34 cellular contexts compared by ENCODE assay signal in genomic region chr5:6505415-6505763, GRCh38. TPM values are rescaled to one million over a fixed set of nuclear protein-coding genes. Genes with fewer than 3 reads are reported as not detected.
"Had no signal": no experiment of that assay in that cellular context is flagged by ENCODE, and none has a peak within 500 bp of the region (broad histone marks: within the 10 kb centered on the region; RNA-seq: fewer than 3 reads in every experiment).

No MANE protein-coding gene starts in this region.

- H3K4me3 ChIP-seq: adrenal gland, body of pancreas, ovary, prostate gland, skin epidermis, thoracic aorta, uterus had no signal

- H3K4me1 Mint-ChIP-seq: activated CD4-positive, alpha-beta T cell treated with anti-CD3 and anti-CD28 coated beads for 36 hours; activated naive CD8-positive, alpha-beta T cell treated with anti-CD3 and anti-CD28 coated beads for 36 hours; stimulated activated effector memory CD8-positive, alpha-beta T cell treated with anti-CD3 and anti-CD28 coated beads, Interleukin-12 subunit alpha, Interleukin-12 subunit beta, amount 100 ng/mL, for 72 hours had no signal

- H3K36me3 ChIP-seq: adrenal gland, ovary, prostate gland, thoracic aorta, uterus had no signal

- H3K4me3 Mint-ChIP-seq: activated CD4-positive, alpha-beta T cell treated with anti-CD3 and anti-CD28 coated beads for 36 hours; activated naive CD4-positive, alpha-beta T cell treated with anti-CD3 and anti-CD28 coated beads for 36 hours; activated naive CD8-positive, alpha-beta T cell treated with anti-CD3 and anti-CD28 coated beads for 36 hours; activated T-helper 1 cell treated with anti-CD3 and anti-CD28 coated beads, Interleukin-12 subunit alpha, Interleukin-12 subunit beta, Interleukin-2, Interleukin-4 antibody, amounts not matched to agents 30 ng/mL and 10 ng/mL and 1 ng/mL, durations not matched to agents 14 hours and 24 hours and 36 hours; naive thymus-derived CD4-positive, alpha-beta T cell; stimulated activated effector memory CD8-positive, alpha-beta T cell treated with anti-CD3 and anti-CD28 coated beads, Interleukin-12 subunit alpha, Interleukin-12 subunit beta, amount 100 ng/mL, for 72 hours; stimulated activated naive CD8-positive, alpha-beta T cell treated with anti-CD3 and anti-CD28 coated beads, Interleukin-15, Interleukin-2, amounts not matched to agents 100 ng/mL and 50 ng/mL, for 24 hours; T-helper 2 cell treated with Interferon-gamma antibody and Interleukin-4, amounts not matched to agents 5 μg/mL and 100 μg/mL, for 36 hours had no signal

- H3K27ac Mint-ChIP-seq: activated CD4-positive, alpha-beta T cell treated with anti-CD3 and anti-CD28 coated beads for 36 hours; activated naive CD4-positive, alpha-beta T cell treated with anti-CD3 and anti-CD28 coated beads for 36 hours; activated naive CD8-positive, alpha-beta T cell treated with anti-CD3 and anti-CD28 coated beads for 36 hours; activated T-helper 1 cell treated with anti-CD3 and anti-CD28 coated beads, Interleukin-12 subunit alpha, Interleukin-12 subunit beta, Interleukin-2, Interleukin-4 antibody, amounts not matched to agents 30 ng/mL and 10 ng/mL and 1 ng/mL, durations not matched to agents 14 hours and 24 hours and 36 hours; stimulated activated effector memory CD8-positive, alpha-beta T cell treated with anti-CD3 and anti-CD28 coated beads, Interleukin-12 subunit alpha, Interleukin-12 subunit beta, amount 100 ng/mL, for 72 hours; stimulated activated naive CD8-positive, alpha-beta T cell treated with anti-CD3 and anti-CD28 coated beads, Interleukin-15, Interleukin-2, amounts not matched to agents 100 ng/mL and 50 ng/mL, for 24 hours; T-helper 2 cell treated with Interferon-gamma antibody and Interleukin-4, amounts not matched to agents 5 μg/mL and 100 μg/mL, for 36 hours had no signal

- H3K9me3 Mint-ChIP-seq: activated naive CD8-positive, alpha-beta T cell treated with anti-CD3 and anti-CD28 coated beads for 36 hours; activated T-helper 1 cell treated with anti-CD3 and anti-CD28 coated beads, Interleukin-12 subunit alpha, Interleukin-12 subunit beta, Interleukin-2, Interleukin-4 antibody, amounts not matched to agents 30 ng/mL and 10 ng/mL and 1 ng/mL, durations not matched to agents 14 hours and 24 hours and 36 hours; stimulated activated effector memory CD8-positive, alpha-beta T cell treated with anti-CD3 and anti-CD28 coated beads, Interleukin-12 subunit alpha, Interleukin-12 subunit beta, amount 100 ng/mL, for 72 hours; stimulated activated naive CD8-positive, alpha-beta T cell treated with anti-CD3 and anti-CD28 coated beads, Interleukin-15, Interleukin-2, amounts not matched to agents 100 ng/mL and 50 ng/mL, for 24 hours had no signal

- H3K36me3 Mint-ChIP-seq: activated naive CD8-positive, alpha-beta T cell treated with anti-CD3 and anti-CD28 coated beads for 36 hours had no signal

- H3K4me1 ChIP-seq: adrenal gland, body of pancreas, prostate gland, uterus had no signal

- FAIRE-seq: colon, endometrium, frontal cortex, keratinocyte had no signal

- DNase-seq: activated CD4-positive, alpha-beta T cell treated with anti-CD3 and anti-CD28 coated beads for 36 hours; activated CD4-positive, alpha-beta T cell treated with anti-CD3 and anti-CD28 coated beads, Interleukin-2, amount 50 U/mL, for 4 hours; activated CD4-positive, CD25-positive, alpha-beta regulatory T cell; activated CD8-positive, alpha-beta memory T cell treated with anti-CD3 and anti-CD28 coated beads for 24 hours; activated effector memory CD4-positive, alpha-beta T cell treated with anti-CD3 and anti-CD28 coated beads, Interleukin-2, amount 50 U/mL, for 16 hours; activated naive CD4-positive, alpha-beta T cell treated with anti-CD3 and anti-CD28 coated beads for 36 hours; activated naive CD8-positive, alpha-beta T cell treated with anti-CD3 and anti-CD28 coated beads for 36 hours; aorta; dermis blood vessel endothelial cell; effector CD4-positive, alpha-beta T cell; left colon; midbrain; naive thymus-derived CD4-positive, alpha-beta T cell; ovary; retina; stimulated activated CD4-positive, alpha-beta T cell treated with anti-CD3 and anti-CD28 coated beads, Interleukin-12 subunit alpha, Interleukin-12 subunit beta, amount 100 ng/mL, for 4 hours; stimulated activated CD4-positive, alpha-beta T cell treated with anti-CD3 and anti-CD28 coated beads, Interleukin-4, amount 100 ng/mL, for 24 hours; trophoblast cell; uterus had no signal

- ATAC-seq: activated CD4-positive, alpha-beta T cell treated with anti-CD3 and anti-CD28 coated beads for 36 hours; left colon; naive thymus-derived CD4-positive, alpha-beta T cell; sciatic nerve; stimulated activated effector memory CD8-positive, alpha-beta T cell treated with anti-CD3 and anti-CD28 coated beads, Interleukin-12 subunit alpha, Interleukin-12 subunit beta, amount 100 ng/mL, for 72 hours had no signal

- H3K27ac ChIP-seq: adrenal gland, body of pancreas, ovary, prostate gland, skin epidermis, thoracic aorta, uterus had no signal

- H3K27me3 ChIP-seq: adrenal gland, body of pancreas, ovary, uterus had no signal

- H3K9me3 ChIP-seq: adrenal gland, body of pancreas, ovary, prostate gland, thoracic aorta, uterus had no signal

RNA-seq across cellular contexts. Expression of gene UBE2QL1, which starts 56.7 kb away (rescaled TPM):
- total RNA-seq: activated CD4-positive, alpha-beta T cell treated with anti-CD3 and anti-CD28 coated beads for 36 hours; activated naive CD4-positive, alpha-beta T cell treated with anti-CD3 and anti-CD28 coated beads for 36 hours; activated naive CD8-positive, alpha-beta T cell treated with anti-CD3 and anti-CD28 coated beads for 36 hours; epithelial cell of proximal tubule had no signal
- polyA plus RNA-seq: keratinocyte; naive thymus-derived CD4-positive, alpha-beta T cell had no signal
